Comparison of ENCODE assay signal across 16 cellular contexts in the genomic region with DNA sequence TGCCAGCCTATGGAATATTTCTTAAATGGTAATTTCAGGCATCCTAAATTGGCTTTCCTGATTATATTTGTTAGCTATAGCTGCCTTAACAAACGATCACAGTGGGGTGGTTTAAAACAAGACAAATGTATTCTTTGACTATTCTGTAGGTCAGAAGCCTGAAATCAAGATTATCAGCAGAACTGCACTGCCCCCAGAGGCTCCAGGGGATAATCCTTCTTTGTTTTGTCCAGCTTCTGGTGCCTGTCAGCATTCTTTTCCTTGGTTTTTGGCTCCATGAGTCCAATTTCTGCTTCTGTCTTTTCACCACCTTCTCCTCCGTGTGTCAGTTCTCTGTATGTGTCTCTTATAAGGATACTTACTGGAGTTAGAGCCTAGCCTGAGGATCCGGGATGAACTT.
A peak's percentile ranks its signal among the peaks of the same experiment; 100 is the strongest.
DNase-seq lines count a peak whose midpoint lies in the region; ATAC-seq and TF ChIP-seq lines count a peak whose summit lies in the region.
"Had no signal": no experiment of that assay in that cellular context is flagged by ENCODE, and none has a peak within 500 bp of the region (broad histone marks: within the 10 kb centered on the region; RNA-seq: fewer than 3 reads in every experiment).

No MANE protein-coding gene starts in this region.

- H3K9me3 ChIP-seq in RWPE2 (ENCODE audit: severe bottlenecking), result no peaks in the 10 kb centered on the region
- H3K9me3 ChIP-seq: adrenal gland, BLaER1 had no signal

- no peak overlapping the region for H3K4me3 ChIP-seq in RWPE2 (ENCODE audit: severe bottlenecking)
- H3K4me3 ChIP-seq: adrenal gland, BLaER1 had no signal

- no peak for ATAC-seq in RWPE2 (ENCODE audit: low read depth)
- no peak for ATAC-seq in HG02763 (IDR thresholded peaks at IDR 0.05; ENCODE audit: unreplicated experiment)
- ATAC-seq in Right ventricle myocardium inferior, result no peak
- ATAC-seq: stimulated activated naive CD8-positive, alpha-beta T cell treated with anti-CD3 and anti-CD28 coated beads, Interleukin-15, Interleukin-2, amounts not matched to agents 100 U/mL and 50 U/mL, for 24 hours had no signal

- in situ Hi-C loops in ACHN (cut with HindIII; ENCODE audit: low pct_ligation_motif_present, low pct_unique_long_range_greater_than_20kb, low sequenced_read_pairs), result no loop called here

- no peaks in the 10 kb centered on the region for H3K27me3 ChIP-seq in RWPE2 (ENCODE audit: insufficient read depth, poor library complexity, severe bottlenecking)
- H3K27me3 ChIP-seq: adrenal gland, BLaER1 had no signal

- peak; percentile 38 for TF ChIP-seq CTCF in RWPE2 (IDR thresholded peaks at IDR 0.05; ENCODE audit: poor library complexity, severe bottlenecking)

- CTCF ChIA-PET in HEK293T (lab: Yijun Ruan, JAX), result no interaction called here

- no peak overlapping the region for H3K4me3 Mint-ChIP-seq in activated CD4-positive, alpha-beta T cell treated with anti-CD3 and anti-CD28 coated beads, Interleukin-2, amount 10 ng/mL, durations not matched to agents 24 days and 14 days
- H3K4me3 Mint-ChIP-seq: activated B cell treated with CpG ODN at 0.5 μM for 24 hours; dendritic cell treated with granulocyte-macrophage colony-stimulating factor and Interleukin-4, amounts not matched to agents 40 ng/mL and 50 ng/mL, for 4 days had no signal

- DNase-seq in ACHN (peak; percentile 20), HEK293T (ENCODE audit: extremely low spot score) (peak; percentile 7), RWPE2 (ENCODE audit: low spot score) (no peak), iPS-NIHi11 (ENCODE audit: low spot score) (peak; percentile 22), Right ventricle myocardium inferior (ENCODE audit: missing footprints) (no peak)
- DNase-seq in stimulated activated CD4-positive, alpha-beta T cell treated with anti-CD3 and anti-CD28 coated beads, Interleukin-2, amount 100 ng/mL, for 48 hours, result no peak
- DNase-seq in activated CD4-positive, alpha-beta T cell treated with anti-CD3 and anti-CD28 coated beads, Interleukin-2, amount 10 ng/mL, durations not matched to agents 24 days and 14 days, result no peak
- DNase-seq: activated B cell treated with CpG ODN at 0.5 μM for 24 hours; adrenal gland; Karpas-422; retina; Right ventricle myocardium superior; stimulated activated naive CD8-positive, alpha-beta T cell treated with anti-CD3 and anti-CD28 coated beads, Interleukin-15, Interleukin-2, amounts not matched to agents 100 U/mL and 50 U/mL, for 24 hours had no signal

- H3K27ac ChIP-seq in RWPE2 (ENCODE audit: poor library complexity, severe bottlenecking), result no peak overlapping the region
- H3K27ac ChIP-seq: adrenal gland, BLaER1 had no signal

- POLR2A ChIA-PET in HEK293T (lab: Yijun Ruan, JAX), result no interaction called here

- no peaks in the 10 kb centered on the region for H3K36me3 ChIP-seq in RWPE2 (ENCODE audit: low read depth)
- H3K36me3 ChIP-seq: adrenal gland, BLaER1 had no signal

- no peak overlapping the region for H3K27ac Mint-ChIP-seq in activated CD4-positive, alpha-beta T cell treated with anti-CD3 and anti-CD28 coated beads, Interleukin-2, amount 10 ng/mL, durations not matched to agents 24 days and 14 days
- H3K27ac Mint-ChIP-seq: activated B cell treated with CpG ODN at 0.5 μM for 24 hours; dendritic cell treated with granulocyte-macrophage colony-stimulating factor and Interleukin-4, amounts not matched to agents 40 ng/mL and 50 ng/mL, for 4 days had no signal

- no peaks in the 10 kb centered on the region for H3K36me3 Mint-ChIP-seq in activated CD4-positive, alpha-beta T cell treated with anti-CD3 and anti-CD28 coated beads, Interleukin-2, amount 10 ng/mL, durations not matched to agents 24 days and 14 days (ENCODE audit: low read depth)

- intact Hi-C loops in Right ventricle myocardium inferior (cut with DNase I), result no loop called here
- intact Hi-C loops in activated CD4-positive, alpha-beta T cell treated with anti-CD3 and anti-CD28 coated beads, Interleukin-2, amount 10 ng/mL, durations not matched to agents 24 days and 14 days (cut with micrococcal nuclease), result no loop called here

- H3K4me1 ChIP-seq in RWPE2 (ENCODE audit: insufficient read depth, poor library complexity, severe bottlenecking), result no peaks in the 10 kb centered on the region
- H3K4me1 ChIP-seq: adrenal gland, BLaER1 had no signal

- H3K27me3 Mint-ChIP-seq in activated CD4-positive, alpha-beta T cell treated with anti-CD3 and anti-CD28 coated beads, Interleukin-2, amount 10 ng/mL, durations not matched to agents 24 days and 14 days, result no peaks in the 10 kb centered on the region
- H3K27me3 Mint-ChIP-seq: activated B cell treated with CpG ODN at 0.5 μM for 24 hours; dendritic cell treated with granulocyte-macrophage colony-stimulating factor and Interleukin-4, amounts not matched to agents 40 ng/mL and 50 ng/mL, for 4 days had no signal

- H3K9me3 Mint-ChIP-seq in activated CD4-positive, alpha-beta T cell treated with anti-CD3 and anti-CD28 coated beads, Interleukin-2, amount 10 ng/mL, durations not matched to agents 24 days and 14 days, result no peaks in the 10 kb centered on the region

- no peaks in the 10 kb centered on the region for H3K4me1 Mint-ChIP-seq in activated CD4-positive, alpha-beta T cell treated with anti-CD3 and anti-CD28 coated beads, Interleukin-2, amount 10 ng/mL, durations not matched to agents 24 days and 14 days
- H3K4me1 Mint-ChIP-seq: activated B cell treated with CpG ODN at 0.5 μM for 24 hours had no signal

TF ChIP-seq in HEK293T, 16 proteins besides CTCF, POLR2A, EP300 and RAD21:
- no peak for TF ChIP-seq L3MBTL2 (conservative IDR thresholded peaks at IDR 0.05)
- TF ChIP-seq NFRKB (IDR thresholded peaks at IDR 0.05), result no peak
- TF ChIP-seq FOXK2 (IDR thresholded peaks at IDR 0.05), result no peak
- TF ChIP-seq CTBP1 (IDR thresholded peaks at IDR 0.05; ENCODE audit: borderline replicate concordance), result no peak
- no peak for TF ChIP-seq LEF1 (IDR thresholded peaks at IDR 0.05; ENCODE audit: borderline replicate concordance)
- TF ChIP-seq ARNT (IDR thresholded peaks at IDR 0.05), result no peak
- TF ChIP-seq ELF4 (IDR thresholded peaks at IDR 0.05), result no peak
- no peak for TF ChIP-seq ZNF384 (IDR thresholded peaks at IDR 0.05)
- no peak for TF ChIP-seq SUZ12 (IDR thresholded peaks at IDR 0.05)
- TF ChIP-seq FOXM1 (IDR thresholded peaks at IDR 0.05; ENCODE audit: borderline replicate concordance), result no peak
- no peak for TF ChIP-seq TARDBP (IDR thresholded peaks at IDR 0.05)
- no peak for TF ChIP-seq FOXA1 (IDR thresholded peaks at IDR 0.05)
- no peak for TF ChIP-seq HDGF (IDR thresholded peaks at IDR 0.05; ENCODE audit: borderline replicate concordance)
- no peak for TF ChIP-seq SP1 (IDR thresholded peaks at IDR 0.05)
- TF ChIP-seq BHLHE40 (IDR thresholded peaks at IDR 0.05; ENCODE audit: borderline replicate concordance), result no peak
- TF ChIP-seq, protein P1, sequence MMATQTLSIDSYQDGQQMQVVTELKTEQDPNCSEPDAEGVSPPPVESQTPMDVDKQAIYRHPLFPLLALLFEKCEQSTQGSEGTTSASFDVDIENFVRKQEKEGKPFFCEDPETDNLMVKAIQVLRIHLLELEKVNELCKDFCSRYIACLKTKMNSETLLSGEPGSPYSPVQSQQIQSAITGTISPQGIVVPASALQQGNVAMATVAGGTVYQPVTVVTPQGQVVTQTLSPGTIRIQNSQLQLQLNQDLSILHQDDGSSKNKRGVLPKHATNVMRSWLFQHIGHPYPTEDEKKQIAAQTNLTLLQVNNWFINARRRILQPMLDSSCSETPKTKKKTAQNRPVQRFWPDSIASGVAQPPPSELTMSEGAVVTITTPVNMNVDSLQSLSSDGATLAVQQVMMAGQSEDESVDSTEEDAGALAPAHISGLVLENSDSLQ (IDR thresholded peaks at IDR 0.05), result no peak

Comparison
In these comparisons a context has a peak if more than half of its experiments do, and no peak if none do; other contexts are left out.
1. DNase-seq: peak in ACHN (single experiment), HEK293T (single experiment) and iPS-NIHi11 (single experiment); none in RWPE2 (single experiment), stimulated activated CD4-positive, alpha-beta T cell treated with anti-CD3 and anti-CD28 coated beads, Interleukin-2, amount 100 ng/mL, for 48 hours (0 of 2), Right ventricle myocardium inferior (single experiment) and activated CD4-positive, alpha-beta T cell treated with anti-CD3 and anti-CD28 coated beads, Interleukin-2, amount 10 ng/mL, durations not matched to agents 24 days and 14 days (single experiment).